ENCODE assay signal across 1 cellular context in the genomic region with DNA sequence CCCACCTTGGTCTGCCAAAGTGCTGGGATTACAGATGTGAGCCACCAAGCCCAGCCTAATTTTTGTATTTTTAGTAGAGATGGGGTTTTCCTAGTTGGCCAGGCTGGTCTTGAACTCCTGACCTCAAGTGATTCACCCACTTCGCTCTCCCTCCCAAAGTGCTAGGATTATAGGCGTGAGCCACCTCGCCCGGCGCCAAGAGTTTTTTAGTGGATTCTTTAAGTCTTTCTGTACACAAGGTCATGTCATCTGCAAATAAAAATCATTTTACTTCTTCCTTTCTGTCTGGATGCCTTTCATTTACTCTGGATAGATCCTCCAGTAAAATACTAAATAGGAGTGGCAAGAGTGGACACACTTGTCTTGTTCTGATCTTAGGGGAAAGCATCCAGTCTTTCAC.
TF ChIP-seq lines count a peak whose summit lies in the region.

No MANE protein-coding gene starts in this region.

TF ChIP-seq in HCT116, 20 proteins besides CTCF, POLR2A, EP300 and RAD21 (continued from another document):
- TF ChIP-seq, protein P1, sequence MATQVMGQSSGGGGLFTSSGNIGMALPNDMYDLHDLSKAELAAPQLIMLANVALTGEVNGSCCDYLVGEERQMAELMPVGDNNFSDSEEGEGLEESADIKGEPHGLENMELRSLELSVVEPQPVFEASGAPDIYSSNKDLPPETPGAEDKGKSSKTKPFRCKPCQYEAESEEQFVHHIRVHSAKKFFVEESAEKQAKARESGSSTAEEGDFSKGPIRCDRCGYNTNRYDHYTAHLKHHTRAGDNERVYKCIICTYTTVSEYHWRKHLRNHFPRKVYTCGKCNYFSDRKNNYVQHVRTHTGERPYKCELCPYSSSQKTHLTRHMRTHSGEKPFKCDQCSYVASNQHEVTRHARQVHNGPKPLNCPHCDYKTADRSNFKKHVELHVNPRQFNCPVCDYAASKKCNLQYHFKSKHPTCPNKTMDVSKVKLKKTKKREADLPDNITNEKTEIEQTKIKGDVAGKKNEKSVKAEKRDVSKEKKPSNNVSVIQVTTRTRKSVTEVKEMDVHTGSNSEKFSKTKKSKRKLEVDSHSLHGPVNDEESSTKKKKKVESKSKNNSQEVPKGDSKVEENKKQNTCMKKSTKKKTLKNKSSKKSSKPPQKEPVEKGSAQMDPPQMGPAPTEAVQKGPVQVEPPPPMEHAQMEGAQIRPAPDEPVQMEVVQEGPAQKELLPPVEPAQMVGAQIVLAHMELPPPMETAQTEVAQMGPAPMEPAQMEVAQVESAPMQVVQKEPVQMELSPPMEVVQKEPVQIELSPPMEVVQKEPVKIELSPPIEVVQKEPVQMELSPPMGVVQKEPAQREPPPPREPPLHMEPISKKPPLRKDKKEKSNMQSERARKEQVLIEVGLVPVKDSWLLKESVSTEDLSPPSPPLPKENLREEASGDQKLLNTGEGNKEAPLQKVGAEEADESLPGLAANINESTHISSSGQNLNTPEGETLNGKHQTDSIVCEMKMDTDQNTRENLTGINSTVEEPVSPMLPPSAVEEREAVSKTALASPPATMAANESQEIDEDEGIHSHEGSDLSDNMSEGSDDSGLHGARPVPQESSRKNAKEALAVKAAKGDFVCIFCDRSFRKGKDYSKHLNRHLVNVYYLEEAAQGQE (IDR thresholded peaks at IDR 0.05; ENCODE audit: low read depth) = no peak
- TF ChIP-seq SRF (IDR thresholded peaks at IDR 0.05; ENCODE audit: low read depth) (no peak), TCF7L2 (IDR thresholded peaks at IDR 0.05; ENCODE audit: borderline replicate concordance, extremely low read depth, insufficient read depth, insufficient read length) (no peak), SIN3A (IDR thresholded peaks at IDR 0.05; ENCODE audit: low read depth) (no peak), EZH2 (IDR thresholded peaks at IDR 0.05) (no peak), SP1 (IDR thresholded peaks at IDR 0.05; ENCODE audit: low read depth) (no peak), ZNF274 (IDR thresholded peaks at IDR 0.05; ENCODE audit: low read depth, low read length) (no peak)
